In genomic region chr13:32209670-32210069, GRCh38 we compare ENCODE assay signal across 26 cellular contexts.
DNase-seq lines count a peak whose midpoint lies in the region; ATAC-seq and TF ChIP-seq lines count a peak whose summit lies in the region.
"Had no signal": no experiment of that assay in that cellular context is flagged by ENCODE, and none has a peak within 500 bp of the region (broad histone marks: within the 10 kb centered on the region; RNA-seq: fewer than 3 reads in every experiment).

No MANE protein-coding gene starts in this region.

- H3K4me2 ChIP-seq in GM23248 (ENCODE audit: unreplicated experiment) (no peak overlapping the region), osteoblast (ENCODE audit: insufficient read depth, low read length) (no peak overlapping the region)

- H3K4me3 ChIP-seq in GM23248: no peak overlapping the region
- H3K4me3 ChIP-seq in esophagus muscularis mucosa: no peak overlapping the region
- no peak overlapping the region for H3K4me3 ChIP-seq in heart right ventricle
- no peak overlapping the region for H3K4me3 ChIP-seq in osteoblast (ENCODE audit: insufficient read depth, low read length)
- H3K4me3 ChIP-seq in BE2C (ENCODE audit: low read depth, low read length): no peak overlapping the region
- H3K4me3 ChIP-seq: dorsolateral prefrontal cortex, GM12878, testis had no signal

- H3K4me1 ChIP-seq in GM23248 (ENCODE audit: insufficient read depth): peaks cover 27% of the 10 kb centered on the region
- H3K4me1 ChIP-seq in esophagus muscularis mucosa: peaks cover 0 to 24% (median 9%) of the 10 kb centered on the region in 4 donors
- peaks cover 0 to 61% (median 44%) of the 10 kb centered on the region in 9 donors for H3K4me1 ChIP-seq in heart right ventricle
- H3K4me1 ChIP-seq in osteoblast (ENCODE audit: insufficient read depth, low read length): peaks cover 28% of the 10 kb centered on the region
- peaks cover 20% of the 10 kb centered on the region for H3K4me1 ChIP-seq in BE2C

- H3K36me3 ChIP-seq in GM23248 (ENCODE audit: low read depth) (no peaks in the 10 kb centered on the region), esophagus muscularis mucosa (peaks cover 0 to 49% (median 22%) of the 10 kb centered on the region in 4 donors), heart right ventricle (peaks cover 0 to 81% (median 31%) of the 10 kb centered on the region in 9 donors), osteoblast (ENCODE audit: insufficient read depth, low read length) (no peaks in the 10 kb centered on the region), BE2C (peaks cover 37% of the 10 kb centered on the region)

- H4K20me1 ChIP-seq in GM23248 (ENCODE audit: insufficient read depth) (no peaks in the 10 kb centered on the region), osteoblast (ENCODE audit: insufficient read depth, low read length) (no peaks in the 10 kb centered on the region)

- H3K9me3 ChIP-seq in GM23248 (ENCODE audit: low read depth) (no peaks in the 10 kb centered on the region), esophagus muscularis mucosa (no peaks in the 10 kb centered on the region), heart right ventricle (no peaks in the 10 kb centered on the region), osteoblast (ENCODE audit: low read depth, low read length) (no peaks in the 10 kb centered on the region), BE2C (no peaks in the 10 kb centered on the region)
- H3K9me3 ChIP-seq: testis had no signal

- 96 to 100% methylated on average over 2 of the region's 2 CpGs for WGBS in GM23248 (ENCODE audit: low coverage in 1 of 2, low lambda C conversion rate in 2 of 2, missing lambda C conversion rate in 2 of 2), 2 experiments
- 96% methylated on average over 2 of the region's 2 CpGs for WGBS in esophagus muscularis mucosa
- WGBS in heart right ventricle, 2 donors: 56 to 74% methylated on average over 2 of the region's 2 CpGs

- TF ChIP-seq POLR2A in esophagus muscularis mucosa (IDR thresholded peaks at IDR 0.05; ENCODE audit: low read depth): no peak

- H3F3A ChIP-seq in GM23248 (ENCODE audit: insufficient read depth): peaks cover 31% of the 10 kb centered on the region

- no peak overlapping the region for H3K9ac ChIP-seq in GM23248

- H3K27me3 ChIP-seq in GM23248 (replicated peaks; ENCODE audit: insufficient read depth): no peaks in the 10 kb centered on the region
- no peaks in the 10 kb centered on the region for H3K27me3 ChIP-seq in esophagus muscularis mucosa
- no peaks in the 10 kb centered on the region for H3K27me3 ChIP-seq in heart right ventricle
- no peaks in the 10 kb centered on the region for H3K27me3 ChIP-seq in osteoblast (ENCODE audit: insufficient read depth, low read length)
- no peaks in the 10 kb centered on the region for H3K27me3 ChIP-seq in BE2C
- H3K27me3 ChIP-seq: dorsolateral prefrontal cortex, testis had no signal

- in situ Hi-C loops in GM23248 (cut with MboI) (no loop called here), ACHN (cut with HindIII; ENCODE audit: low pct_ligation_motif_present, low pct_unique_long_range_greater_than_20kb, low sequenced_read_pairs) (no loop called here)

- intact Hi-C loops in esophagus muscularis mucosa (cut with DNase I) (no loop called here), heart right ventricle (cut with DNase I) (loop anchor here in 1 of 10 donors (10.0 kb wide), 1 partner anchor 295 kb away; no protein-coding TSS in a partner anchor), posterior cingulate gyrus (cut with DNase I) (no loop called here)

- ATAC-seq in heart right ventricle: peak; percentile 58 to 89 (median 72)
- ATAC-seq: activated naive CD8-positive, alpha-beta T cell treated with anti-CD3 and anti-CD28 coated beads, Interleukin-2, amount 50 U/mL, for 24 hours; activated T-cell treated with anti-CD3 and anti-CD28 coated beads, Interleukin-2, amount 50 U/mL, for 72 hours; GM12878; Panc1; stimulated activated naive CD8-positive, alpha-beta T cell treated with anti-CD3 and anti-CD28 coated beads, Interleukin-15, Interleukin-2, amounts not matched to agents 100 U/mL and 50 U/mL, for 24 hours had no signal

- no peak overlapping the region for H3K27ac ChIP-seq in GM23248
- H3K27ac ChIP-seq in esophagus muscularis mucosa (replicated peaks in 1 of 4): no peak overlapping the region
- H3K27ac ChIP-seq in heart right ventricle: peak overlapping the region in 9 of 10 donors; percentile 45 to 83 (median 68)
- H3K27ac ChIP-seq in osteoblast (ENCODE audit: low read depth, low read length): peak overlapping the region; percentile 8
- H3K27ac ChIP-seq: testis had no signal

- H2AFZ ChIP-seq in GM23248 (no peak overlapping the region), osteoblast (ENCODE audit: low read length) (no peak overlapping the region)

- no peak for TF ChIP-seq EP300 in esophagus muscularis mucosa (IDR thresholded peaks at IDR 0.05)

- no peak for TF ChIP-seq CTCF in esophagus muscularis mucosa (IDR thresholded peaks at IDR 0.05)
- TF ChIP-seq CTCF in heart right ventricle (IDR thresholded peaks at IDR 0.05): no peak
- TF ChIP-seq CTCF in osteoblast (IDR thresholded peaks at IDR 0.05; ENCODE audit: extremely low read depth, low read depth, low read length): no peak
- no peak for TF ChIP-seq CTCF in BE2C (IDR thresholded peaks at IDR 0.05; ENCODE audit: low read depth, low read length)

- DNase-seq in GM23248 (peak; percentile 15), esophagus muscularis mucosa (ENCODE audit: extremely low spot score) (peak; percentile 47), heart right ventricle (no peak), osteoblast (ENCODE audit: insufficient read length, low spot score, missing footprints) (no peak), BE2C (no peak), NCI-H1417 (lab: John Stamatoyannopoulos, UW) (no peak), posterior cingulate gyrus (no peak), ACHN (no peak)
- DNase-seq: activated CD4-positive, alpha-beta memory T cell treated with anti-CD3 and anti-CD28 coated beads for 36 hours; activated CD4-positive, alpha-beta T cell treated with anti-CD3 and anti-CD28 coated beads for 1 hour; activated naive CD8-positive, alpha-beta T cell treated with anti-CD3 and anti-CD28 coated beads, Interleukin-2, amount 50 U/mL, for 24 hours; activated T-cell treated with anti-CD3 and anti-CD28 coated beads, Interleukin-2, amount 50 U/mL, for 72 hours; DMS153; dorsolateral prefrontal cortex; kidney glomerular epithelial cell; mammary epithelial cell; NCI-H748 treated with DMSO at 0.1 percent for 48 hours; nephron progenitor cell; retina; SHP77 treated with DMSO at 0.1 percent for 48 hours; stimulated activated CD4-positive, alpha-beta T cell treated with anti-CD3 and anti-CD28 coated beads, Interleukin-1b, Interleukin-23, amount 100 ng/mL, for 48 hours; stimulated activated naive CD8-positive, alpha-beta T cell treated with anti-CD3 and anti-CD28 coated beads, Interleukin-15, Interleukin-2, amounts not matched to agents 100 U/mL and 50 U/mL, for 24 hours; T-helper 2 cell; testis had no signal

- H3K9me2 ChIP-seq in GM23248 (ENCODE audit: insufficient read depth): no peaks in the 10 kb centered on the region

- no peaks in the 10 kb centered on the region for H3K79me2 ChIP-seq in GM23248 (ENCODE audit: insufficient read depth)
- no peaks in the 10 kb centered on the region for H3K79me2 ChIP-seq in osteoblast (ENCODE audit: insufficient read depth, low read length)

Comparison
In these comparisons a context has a peak if more than half of its experiments do, and no peak if none do; other contexts are left out.
1. DNase-seq: peak in GM23248 (single experiment) and esophagus muscularis mucosa (single experiment); none in heart right ventricle (0 of 2), osteoblast (single experiment), BE2C (single experiment), NCI-H1417 (0 of 3), posterior cingulate gyrus (0 of 10) and ACHN (single experiment).
2. H3K27ac ChIP-seq: peak in heart right ventricle (9 of 10) and osteoblast (single experiment); none in GM23248 (single experiment) and esophagus muscularis mucosa (0 of 4).